Comparison of ENCODE assay signal across 1 cellular context in genomic region chr6:15227827-15228318, GRCh38.
TF ChIP-seq lines count a peak whose summit lies in the region.

No MANE protein-coding gene starts in this region.

TF ChIP-seq in H1, 55 proteins besides CTCF, POLR2A, EP300 and RAD21 (continued from another document):
- TF ChIP-seq NRF1 (IDR thresholded peaks at IDR 0.05; ENCODE audit: low read depth, low read length) = no peak
